25 cellular contexts compared by ENCODE assay signal in the genomic region with DNA sequence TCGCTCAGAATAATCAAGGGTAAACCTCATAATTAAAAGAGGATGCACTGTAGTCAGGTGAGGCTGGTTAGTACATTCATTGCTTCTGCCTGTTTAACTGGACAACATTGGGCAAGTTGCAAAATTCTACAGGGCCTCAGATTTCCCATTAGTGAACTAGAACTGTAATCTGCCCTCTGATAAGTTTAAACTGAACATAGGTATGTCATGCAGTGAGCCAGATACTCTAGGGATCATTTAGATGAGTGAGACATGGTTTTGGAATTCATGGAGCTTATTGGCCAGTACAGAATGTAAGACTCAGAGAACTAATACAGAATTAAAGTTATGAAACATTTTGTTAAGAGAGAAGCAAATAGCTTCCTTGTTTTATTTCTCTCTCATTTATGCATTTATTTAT. TPM values are rescaled to one million over a fixed set of nuclear protein-coding genes. Genes with fewer than 3 reads are reported as not detected.
DNase-seq lines count a peak whose midpoint lies in the region; ATAC-seq, FAIRE-seq and TF ChIP-seq lines count a peak whose summit lies in the region.
"Had no signal": no experiment of that assay in that cellular context is flagged by ENCODE, and none has a peak within 500 bp of the region (broad histone marks: within the 10 kb centered on the region; RNA-seq: fewer than 3 reads in every experiment).

No MANE protein-coding gene starts in this region.

- peak overlapping the region; percentile 55 for H3K27ac Mint-ChIP-seq in HFFc6
- no peak overlapping the region for H3K27ac Mint-ChIP-seq in activated naive CD4-positive, alpha-beta T cell treated with anti-CD3 and anti-CD28 coated beads, Interleukin-2, amount 50 U/mL, for 72 hours
- H3K27ac Mint-ChIP-seq: activated naive CD8-positive, alpha-beta T cell; naive thymus-derived CD8-positive, alpha-beta T cell had no signal

- H3K9me3 ChIP-seq in AG04450 (ENCODE audit: control insufficient read depth, insufficient read depth, low read length) = no peaks in the 10 kb centered on the region
- H3K9me3 ChIP-seq in right cardiac atrium (ENCODE audit: control insufficient read depth, low read length) = no peaks in the 10 kb centered on the region
- H3K9me3 ChIP-seq: prostate gland had no signal

- peaks cover 20% of the 10 kb centered on the region for H3K36me3 ChIP-seq in bronchial epithelial cell (ENCODE audit: control insufficient read depth, insufficient read depth, low read length)

- FAIRE-seq in bronchial epithelial cell (lab: Jason Lieb, UNC) = no peak
- FAIRE-seq: HTR-8/SVneo had no signal

- H3K27me3 Mint-ChIP-seq in HFFc6 (ENCODE audit: insufficient read depth) = peaks cover 2% of the 10 kb centered on the region; the same call in 1 of the 2 replicates
- H3K27me3 Mint-ChIP-seq: activated naive CD8-positive, alpha-beta T cell; effector memory CD8-positive, alpha-beta T cell; naive thymus-derived CD8-positive, alpha-beta T cell had no signal

- no peaks in the 10 kb centered on the region for H3K9me3 Mint-ChIP-seq in HFFc6
- H3K9me3 Mint-ChIP-seq in activated naive CD4-positive, alpha-beta T cell treated with anti-CD3 and anti-CD28 coated beads, Interleukin-2, amount 50 U/mL, for 72 hours = no peaks in the 10 kb centered on the region
- H3K9me3 Mint-ChIP-seq: activated T-cell treated with anti-CD3 and anti-CD28 coated beads, Interleukin-2, amount 50 U/mL, for 4 hours; effector memory CD8-positive, alpha-beta T cell; naive thymus-derived CD8-positive, alpha-beta T cell had no signal

- H3K4me1 Mint-ChIP-seq in HFFc6 (ENCODE audit: low read depth) = peaks cover 37% of the 10 kb centered on the region

- no peak overlapping the region; the same call in 1 of the 2 replicates for H3K4me3 Mint-ChIP-seq in HFFc6
- H3K4me3 Mint-ChIP-seq: activated naive CD8-positive, alpha-beta T cell; activated T-cell treated with anti-CD3 and anti-CD28 coated beads, Interleukin-2, amount 50 U/mL, for 4 hours; effector memory CD8-positive, alpha-beta T cell; naive thymus-derived CD8-positive, alpha-beta T cell had no signal

- H3K36me3 Mint-ChIP-seq in HFFc6 (ENCODE audit: low read depth) = peaks cover 50% of the 10 kb centered on the region
- peaks cover 10 to 18% of the 10 kb centered on the region in 2 donors for H3K36me3 Mint-ChIP-seq in activated naive CD4-positive, alpha-beta T cell treated with anti-CD3 and anti-CD28 coated beads, Interleukin-2, amount 50 U/mL, for 72 hours

- no peaks in the 10 kb centered on the region for H3K27me3 ChIP-seq in AG04450 (ENCODE audit: control insufficient read depth, insufficient read depth, low read length)
- no peaks in the 10 kb centered on the region for H3K27me3 ChIP-seq in bronchial epithelial cell (ENCODE audit: control insufficient read depth, insufficient read depth, low read length)
- H3K27me3 ChIP-seq in right cardiac atrium (ENCODE audit: control insufficient read depth, insufficient read depth) = no peaks in the 10 kb centered on the region

- H3K4me3 ChIP-seq in AG04450 (ENCODE audit: low read depth, low read length) (no peak overlapping the region), bronchial epithelial cell (ENCODE audit: low read depth, low read length) (no peak overlapping the region), right cardiac atrium (ENCODE audit: low read length) (no peak overlapping the region)
- H3K4me3 ChIP-seq: lung, prostate gland had no signal

- DNase-seq in AG04450 (ENCODE audit: low read depth, low spot score) (peak; percentile 53), HFFc6 (peak; percentile 77), bronchial epithelial cell (ENCODE audit: low read depth) (peak; percentile 80), hepatic stellate cell (ENCODE audit: low spot score) (peak; percentile 74), NCI-H187 treated with DMSO at 0.1 percent for 48 hours (lab: John Stamatoyannopoulos, UW) (no peak), right cardiac atrium (no peak)
- no peak for DNase-seq in activated naive CD4-positive, alpha-beta T cell treated with anti-CD3 and anti-CD28 coated beads, Interleukin-2, amount 50 U/mL, for 72 hours (ENCODE audit: low spot score in 2 of 2)
- DNase-seq: activated CD4-positive, alpha-beta T cell treated with anti-CD3 and anti-CD28 coated beads, Interleukin-2, amount 50 U/mL, for 48 hours; activated T-cell treated with anti-CD3 and anti-CD28 coated beads, Interleukin-2, amount 50 U/mL, for 4 hours; Calu3; central memory CD4-positive, alpha-beta T cell; effector memory CD8-positive, alpha-beta T cell; GF-D8; naive thymus-derived CD8-positive, alpha-beta T cell; NCI-H1694; NCI-H510A treated with DMSO at 0.1 percent for 48 hours; OCI-M1; substantia nigra had no signal

- ATAC-seq in right cardiac atrium = no peak
- ATAC-seq in activated naive CD4-positive, alpha-beta T cell treated with anti-CD3 and anti-CD28 coated beads, Interleukin-2, amount 50 U/mL, for 72 hours = no peak
- no peak for ATAC-seq in activated CD4-positive, CD25-positive, alpha-beta regulatory T cell treated with anti-CD3 and anti-CD28 coated beads, Interleukin-2, amount 50 U/mL, for 24 hours
- ATAC-seq: activated T-cell treated with anti-CD3 and anti-CD28 coated beads, Interleukin-2, amount 50 U/mL, for 4 hours; effector memory CD8-positive, alpha-beta T cell; naive thymus-derived CD8-positive, alpha-beta T cell had no signal

- CTCF ChIA-PET in AG04450 (lab: Charles Lee) = interaction anchor here (0.7 to 1.1 kb wide), 3 partner anchors 54 to 86 kb away, joined by 4 to 8 read pairs (median 5); no protein-coding TSS in a partner anchor

- intact Hi-C loops in right cardiac atrium (cut with DNase I) = no loop called here

- H3K27ac ChIP-seq in AG04450 (ENCODE audit: low read depth, low read length) (no peak overlapping the region), right cardiac atrium (ENCODE audit: low read length) (no peak overlapping the region)
- H3K27ac ChIP-seq: prostate gland had no signal

- no peaks in the 10 kb centered on the region for H3K4me1 ChIP-seq in right cardiac atrium (ENCODE audit: control insufficient read depth, insufficient read depth, low read length)
- H3K4me1 ChIP-seq: prostate gland had no signal

- WGBS in right cardiac atrium = 98% methylated on average over 1 of the region's 1 CpG

- TF ChIP-seq CTCF in AG04450 (IDR thresholded peaks at IDR 0.05; ENCODE audit: low read depth, low read length) = no peak
- no peak for TF ChIP-seq CTCF in HFFc6 (IDR thresholded peaks at IDR 0.05)
- TF ChIP-seq CTCF in bronchial epithelial cell (IDR thresholded peaks at IDR 0.05; ENCODE audit: insufficient read depth, low read length, severe bottlenecking) = no peak

- POLR2A ChIA-PET in AG04450 (lab: Yijun Ruan, JAX) = interaction anchor here (0.6 to 1.5 kb wide), 5 partner anchors 10 to 397 kb away, joined by 3 to 9 read pairs (median 6); a partner anchor contains a TSS

RNA-seq across cellular contexts. Expression of a gene that starts 35.9 kb away (rescaled TPM):
- polyA plus RNA-seq in AG04450 (2011; rRNA removed) = 4.0 and 4.5 TPM in 2 replicates
- 4.6 and 5.8 TPM in 2 replicates for polyA minus RNA-seq in AG04450 (2011; rRNA and poly(A)+ RNA removed)
- total RNA-seq in HFFc6 (2021; fragmentation: NEBNext Ultra II Directional; extraction: Animal tissue kit (Norgen Biotek cat#: 25700)) = 10 to 100 TPM; 10.6 to 13.4 (median 11.3) TPM
- total RNA-seq in bronchial epithelial cell = 2.1 and 3.6 TPM in 2 replicates
- 10 to 100 TPM; 19.6 to 31.7 (median 26.4) TPM for total RNA-seq in right cardiac atrium
- polyA plus RNA-seq in right cardiac atrium = 16.5 TPM
- 100 to 1,000 TPM in 1 of 2 donors, 10 to 100 TPM in 1; 83.5 to 136 TPM for total RNA-seq in activated naive CD4-positive, alpha-beta T cell treated with anti-CD3 and anti-CD28 coated beads, Interleukin-2, amount 50 U/mL, for 72 hours

RNA-seq across cellular contexts. Expression of a gene that starts 47.8 kb away (rescaled TPM):
- polyA plus RNA-seq in AG04450 (2011; rRNA removed) (not detected in 2 replicates), right cardiac atrium (not detected)
- not detected in 2 replicates for polyA minus RNA-seq in AG04450 (2011; rRNA and poly(A)+ RNA removed)
- not detected for total RNA-seq in HFFc6 (2021; fragmentation: NEBNext Ultra II Directional; extraction: Animal tissue kit (Norgen Biotek cat#: 25700))
- total RNA-seq in bronchial epithelial cell (under 0.01 TPM in 2 replicates), right cardiac atrium (under 1 TPM in 3 of 4 donors, not detected in 1; 0.40 to 0.92 (median 0.47) TPM)
- total RNA-seq in activated naive CD4-positive, alpha-beta T cell treated with anti-CD3 and anti-CD28 coated beads, Interleukin-2, amount 50 U/mL, for 72 hours = under 1 TPM; 0.05 to 0.54 TPM
- total RNA-seq: A673, H4 had no signal

RNA-seq across cellular contexts. Expression of a gene that starts 53.1 kb away (rescaled TPM):
- polyA plus RNA-seq in AG04450 (2011; rRNA removed) (57.1 and 68.7 TPM in 2 replicates), right cardiac atrium (9.7 TPM)
- 65.0 and 70.5 TPM in 2 replicates for polyA minus RNA-seq in AG04450 (2011; rRNA and poly(A)+ RNA removed)
- 10 to 100 TPM; 43.4 to 53.1 (median 49.3) TPM for total RNA-seq in HFFc6 (2021; fragmentation: NEBNext Ultra II Directional; extraction: Animal tissue kit (Norgen Biotek cat#: 25700))
- total RNA-seq in bronchial epithelial cell (34.8 and 46.9 TPM in 2 replicates), right cardiac atrium (10 to 100 TPM; 17.6 to 25.2 (median 18.8) TPM)
- 10 to 100 TPM; 36.3 to 37.7 TPM for total RNA-seq in activated naive CD4-positive, alpha-beta T cell treated with anti-CD3 and anti-CD28 coated beads, Interleukin-2, amount 50 U/mL, for 72 hours

Comparison
In these comparisons a context has a peak if more than half of its experiments do, and no peak if none do; other contexts are left out.
1. DNase-seq: peak in AG04450 (single experiment), HFFc6 (single experiment), bronchial epithelial cell (single experiment) and hepatic stellate cell (single experiment); none in NCI-H187 treated with DMSO at 0.1 percent for 48 hours (single experiment), right cardiac atrium (0 of 3) and activated naive CD4-positive, alpha-beta T cell treated with anti-CD3 and anti-CD28 coated beads, Interleukin-2, amount 50 U/mL, for 72 hours (0 of 2).